ENCODE assay signal across 20 cellular contexts in the genomic region with DNA sequence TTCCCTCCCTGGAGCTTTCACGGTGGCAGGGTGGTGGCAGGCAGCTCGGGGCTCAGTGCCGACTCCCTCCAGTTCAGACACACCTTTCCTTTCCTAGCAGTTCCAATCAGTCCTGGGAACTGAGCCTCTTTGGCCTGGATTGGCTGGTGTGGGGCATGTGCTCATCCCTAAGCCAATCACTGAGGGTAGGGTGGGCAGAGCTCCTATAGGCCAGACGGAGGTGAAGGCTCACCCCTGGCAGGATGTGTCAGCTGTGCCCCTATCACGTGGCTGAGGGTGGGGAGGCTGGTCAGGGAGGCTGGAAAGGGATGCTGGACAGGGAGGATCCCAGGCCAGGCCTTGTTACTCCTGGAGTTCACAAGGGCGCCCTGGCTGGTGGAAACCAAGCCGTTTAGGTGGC. TPM values are rescaled to one million over a fixed set of nuclear protein-coding genes. Genes with fewer than 3 reads are reported as not detected.
DNase-seq lines count a peak whose midpoint lies in the region; ATAC-seq, FAIRE-seq and TF ChIP-seq lines count a peak whose summit lies in the region.
"Had no signal": no experiment of that assay in that cellular context is flagged by ENCODE, and none has a peak within 500 bp of the region (broad histone marks: within the 10 kb centered on the region; RNA-seq: fewer than 3 reads in every experiment).

No MANE protein-coding gene starts in this region.

- dilution Hi-C loops in IMR-90 (cut with HindIII; ENCODE audit: low sequenced_read_pairs, unreplicated experiment): no loop called here

- H2BK5ac ChIP-seq in IMR-90 (ENCODE audit: low read depth, low read length, poor library complexity, severe bottlenecking) (no peak overlapping the region), H1 (ENCODE audit: low read depth, low read length) (no peak overlapping the region)

- H3K4me3 ChIP-seq in BLaER1: no peak overlapping the region
- no peak overlapping the region for H3K4me3 ChIP-seq in IMR-90 (ENCODE audit: insufficient read depth, low read depth, low read length)
- H3K4me3 ChIP-seq in H1 (ENCODE audit: extremely low read depth in 1 of 4, insufficient read depth in 2 of 4, low read depth in 3 of 4, low read length in 4 of 4): no peak overlapping the region
- no peak overlapping the region for H3K4me3 ChIP-seq in spleen
- H3K4me3 ChIP-seq in H7 (ENCODE audit: insufficient read depth, low read depth, low read length): no peak overlapping the region
- no peak overlapping the region for H3K4me3 ChIP-seq in thyroid gland (replicated peaks in 1 of 3)
- H3K4me3 ChIP-seq: GM23338 had no signal

- H4K91ac ChIP-seq in IMR-90 (ENCODE audit: insufficient read depth, low read depth, low read length) (no peak overlapping the region), H1 (replicated peaks; ENCODE audit: insufficient read length, low read length) (no peak overlapping the region)

- ATAC-seq in IMR-90 (ENCODE audit: low read depth): no peak
- no peak for ATAC-seq in activated CD8-positive, alpha-beta memory T cell treated with anti-CD3 and anti-CD28 coated beads, Interleukin-2, amount 10 ng/mL, durations not matched to agents 7 days and 5 days
- ATAC-seq: GM23338 had no signal

- no peaks in the 10 kb centered on the region for H3K9me1 ChIP-seq in IMR-90 (ENCODE audit: insufficient read depth, low read length)

- no peak overlapping the region for H4K8ac ChIP-seq in IMR-90 (ENCODE audit: low read depth in 2 of 2, low read length in 2 of 2)
- H4K8ac ChIP-seq in H1 (ENCODE audit: extremely low read depth, insufficient read depth, low read length): no peak overlapping the region

- no peak overlapping the region for H3K18ac ChIP-seq in IMR-90 (ENCODE audit: low read depth, low read length)
- H3K18ac ChIP-seq in H1 (ENCODE audit: extremely low read depth, low read length): no peak overlapping the region

- H3K23ac ChIP-seq in IMR-90 (ENCODE audit: low read depth, low read length) (no peak overlapping the region), H1 (ENCODE audit: insufficient read length) (no peak overlapping the region)

- peaks cover 10% of the 10 kb centered on the region for H3K4me1 Mint-ChIP-seq in activated CD8-positive, alpha-beta memory T cell treated with anti-CD3 and anti-CD28 coated beads, Interleukin-2, amount 10 ng/mL, durations not matched to agents 7 days and 5 days

- no peak for TF ChIP-seq POLR2A in IMR-90 (IDR thresholded peaks at IDR 0.05; ENCODE audit: low read depth, low read length)
- TF ChIP-seq POLR2A in H1 (IDR thresholded peaks at IDR 0.05; ENCODE audit: control extremely low read depth in 1 of 2, low read depth in 2 of 2, low read length in 2 of 2): no peak
- no peak for TF ChIP-seq POLR2A in spleen (IDR thresholded peaks at IDR 0.05)
- no peak for TF ChIP-seq POLR2A in thyroid gland (IDR thresholded peaks at IDR 0.05)

- intact Hi-C loops in IMR-90 (cut with micrococcal nuclease) (no loop called here), spleen (cut with DNase I; ENCODE audit: low total_unique reads) (no loop called here), thyroid gland (cut with DNase I) (no loop called here)

- H3K27me3 ChIP-seq in BLaER1 (no peaks in the 10 kb centered on the region), IMR-90 (ENCODE audit: control insufficient read depth, insufficient read depth, low read length) (peaks cover 55% of the 10 kb centered on the region), H1 (replicated peaks in 1 of 4; ENCODE audit: control insufficient read depth in 3 of 4, extremely low read depth in 1 of 4, insufficient read depth in 3 of 4, low read length in 3 of 4) (no peaks in the 10 kb centered on the region; a peak in 1 of 7 replicates), spleen (replicated peaks in 1 of 7) (peaks cover 0 to 80% (median 5%) of the 10 kb centered on the region in 7 donors), H7 (ENCODE audit: control insufficient read depth, insufficient read depth, low read length) (no peaks in the 10 kb centered on the region), thyroid gland (no peaks in the 10 kb centered on the region)

- no peaks in the 10 kb centered on the region for H3K9me3 Mint-ChIP-seq in activated CD8-positive, alpha-beta memory T cell treated with anti-CD3 and anti-CD28 coated beads, Interleukin-2, amount 10 ng/mL, durations not matched to agents 7 days and 5 days (ENCODE audit: low read depth)

- H3K4me3 Mint-ChIP-seq in activated CD8-positive, alpha-beta memory T cell treated with anti-CD3 and anti-CD28 coated beads, Interleukin-2, amount 10 ng/mL, durations not matched to agents 7 days and 5 days: no peak overlapping the region
- H3K4me3 Mint-ChIP-seq: B cell; CD4-positive, alpha-beta T cell; GM23338; H9 had no signal

- no peak overlapping the region for H4K5ac ChIP-seq in IMR-90 (ENCODE audit: low read depth, low read length)
- no peak overlapping the region for H4K5ac ChIP-seq in H1 (ENCODE audit: insufficient read length, low read depth, low read length)

- TF ChIP-seq EP300 in H1 (IDR thresholded peaks at IDR 0.05; ENCODE audit: borderline replicate concordance in 1 of 2, low read depth in 2 of 2, low read length in 2 of 2): no peak

- WGBS in IMR-90 (ENCODE audit: extremely low coverage in 2 of 2, insufficient read length in 1 of 2), 2 experiments: no CpG with 5 or more reads among the region's 7 CpGs
- WGBS in H1 (ENCODE audit: extremely low coverage in 1 of 2, insufficient coverage in 1 of 2, insufficient read length in 1 of 2, insufficient replicate concordance in 2 of 2, low coverage in 1 of 2, low lambda C conversion rate in 2 of 2, missing lambda C conversion rate in 1 of 2), 2 experiments: 94% methylated on average over 6 of the region's 7 CpGs; no CpG with 5 or more reads in 1 of the 2 experiments
- WGBS in spleen, 5 donors: 76 to 89% (median 81%) methylated on average over 6 to 7 of the region's 7 CpGs
- WGBS in thyroid gland, 2 donors: 89 to 93% methylated on average over 4 to 6 of the region's 7 CpGs

- no peak for FAIRE-seq in H1 (lab: Jason Lieb, UNC)
- FAIRE-seq: D721Med, G401.6, GM12892, GM18507 had no signal

- peaks cover 4% of the 10 kb centered on the region for H3K36me3 Mint-ChIP-seq in activated CD8-positive, alpha-beta memory T cell treated with anti-CD3 and anti-CD28 coated beads, Interleukin-2, amount 10 ng/mL, durations not matched to agents 7 days and 5 days

- POLR2A ChIA-PET in IMR-90 (lab: Charles Lee; ENCODE audit: unreplicated experiment): no interaction called here
- POLR2A ChIA-PET in H1 (lab: Charles Lee; ENCODE audit: partially characterized antibody): no interaction called here

- peaks cover 7% of the 10 kb centered on the region for H3K9me3 ChIP-seq in BLaER1
- peaks cover 12% of the 10 kb centered on the region for H3K9me3 ChIP-seq in IMR-90 (ENCODE audit: control insufficient read depth, insufficient read depth, low read length)
- H3K9me3 ChIP-seq in H1 (ENCODE audit: insufficient read depth in 2 of 2, low read depth in 1 of 2, low read length in 1 of 2): peaks cover 0 to 7% of the 10 kb centered on the region in 2 experiments; a peak in 1 of 4 replicates
- H3K9me3 ChIP-seq in spleen: peaks cover 0 to 12% (median 5%) of the 10 kb centered on the region in 8 donors
- no peaks in the 10 kb centered on the region for H3K9me3 ChIP-seq in thyroid gland
- H3K9me3 ChIP-seq: Caco-2 had no signal

- H4K20me1 ChIP-seq in BLaER1 (no peaks in the 10 kb centered on the region), IMR-90 (ENCODE audit: insufficient read depth, low read length) (no peaks in the 10 kb centered on the region), H1 (replicated peaks in 1 of 2; ENCODE audit: control insufficient read depth in 1 of 2, insufficient read depth in 2 of 2, low read length in 2 of 2) (no peaks in the 10 kb centered on the region)

- no peak for TF ChIP-seq CTCF in IMR-90 (conservative IDR thresholded peaks at IDR 0.05; ENCODE audit: low read depth, low read length)
- no peak for TF ChIP-seq CTCF in H1 (IDR thresholded peaks at IDR 0.05; ENCODE audit: control extremely low read depth in 1 of 3, insufficient read depth in 1 of 3, low read depth in 1 of 3, low read length in 3 of 3)
- no peak for TF ChIP-seq CTCF in spleen (IDR thresholded peaks at IDR 0.05 in 8 of 11, conservative IDR thresholded peaks at IDR 0.05 in 3 of 11)
- TF ChIP-seq CTCF in thyroid gland (IDR thresholded peaks at IDR 0.05): no peak

- H3K4ac ChIP-seq in IMR-90 (ENCODE audit: low read depth, low read length) (no peak overlapping the region), H1 (replicated peaks; ENCODE audit: insufficient read length, low read depth, low read length) (no peak overlapping the region)

- H2BK120ac ChIP-seq in IMR-90 (ENCODE audit: low read depth, low read length) (no peak overlapping the region), H1 (replicated peaks; ENCODE audit: low read depth, low read length) (no peak overlapping the region)

- no peak overlapping the region for H3K9ac ChIP-seq in BLaER1
- H3K9ac ChIP-seq in IMR-90 (ENCODE audit: low read depth, low read length): no peak overlapping the region
- no peak overlapping the region for H3K9ac ChIP-seq in H1 (replicated peaks in 1 of 4; ENCODE audit: extremely low read depth in 1 of 4, low read depth in 3 of 4, low read length in 3 of 4)

- H2BK20ac ChIP-seq in IMR-90 (ENCODE audit: low read depth, low read length): no peak overlapping the region
- no peak overlapping the region for H2BK20ac ChIP-seq in H1 (ENCODE audit: low read length)

- no peak overlapping the region for H2BK15ac ChIP-seq in IMR-90 (ENCODE audit: low read depth, low read length)
- 0 out of 2 replicates have a peak overlapping the region, but pooled peaks have one; percentile 72 for H2BK15ac ChIP-seq in H1 (ENCODE audit: low read length)

- TF ChIP-seq RAD21 in IMR-90 (IDR thresholded peaks at IDR 0.05; ENCODE audit: low read length) (no peak), H1 (IDR thresholded peaks at IDR 0.05 in 1 of 2, conservative IDR thresholded peaks at IDR 0.05 in 1 of 2; ENCODE audit: low read depth in 2 of 2, low read length in 2 of 2) (no peak)

- H3K79me1 ChIP-seq in IMR-90 (ENCODE audit: low read depth in 1 of 2, low read length in 2 of 2): no peaks in the 10 kb centered on the region
- no peaks in the 10 kb centered on the region for H3K79me1 ChIP-seq in H1 (ENCODE audit: low read depth, low read length)

- no peak overlapping the region for H2BK12ac ChIP-seq in H1 (ENCODE audit: low read depth, low read length)

- H2AK9ac ChIP-seq in IMR-90 (replicated peaks; ENCODE audit: low read depth, low read length, poor library complexity): no peak overlapping the region

- H3K14ac ChIP-seq in IMR-90 (replicated peaks; ENCODE audit: low read depth, low read length) (no peak overlapping the region), H1 (ENCODE audit: insufficient read length) (no peak overlapping the region)

- peak overlapping the region; percentile 35; the same call in 1 of the 2 replicates for H3K27ac ChIP-seq in BLaER1
- H3K27ac ChIP-seq in IMR-90 (ENCODE audit: insufficient read depth, low read length): no peak overlapping the region
- H3K27ac ChIP-seq in H1 (ENCODE audit: low read depth, low read length): no peak overlapping the region
- H3K27ac ChIP-seq in spleen: no peak overlapping the region
- H3K27ac ChIP-seq in thyroid gland: no peak overlapping the region
- H3K27ac ChIP-seq: C4-2B had no signal

- H2AFZ ChIP-seq in IMR-90 (replicated peaks; ENCODE audit: low read length, poor library complexity) (no peak overlapping the region), H1 (ENCODE audit: low read length) (no peak overlapping the region)
- H2AFZ ChIP-seq: GM23338 had no signal

- H3K36me3 ChIP-seq in BLaER1 (no peaks in the 10 kb centered on the region), IMR-90 (ENCODE audit: control insufficient read depth, insufficient read depth, low read length) (no peaks in the 10 kb centered on the region), H1 (ENCODE audit: control insufficient read depth in 2 of 4, insufficient read depth in 4 of 4, low read length in 3 of 4) (no peaks in the 10 kb centered on the region), spleen (no peaks in the 10 kb centered on the region), H7 (replicated peaks; ENCODE audit: control insufficient read depth, insufficient read depth, low read length) (no peaks in the 10 kb centered on the region), thyroid gland (no peaks in the 10 kb centered on the region)

- H3K56ac ChIP-seq in IMR-90 (ENCODE audit: extremely low read depth, insufficient read depth, low read length) (no peak overlapping the region), H1 (replicated peaks; ENCODE audit: insufficient read length, low read depth, low read length) (no peak overlapping the region)

- in situ Hi-C loops in IMR-90 (cut with MboI; ENCODE audit: low sequenced_read_pairs): no loop called here

- DNase-seq in IMR-90 (no peak), H1 (ENCODE audit: low read depth in 1 of 2, low spot score in 2 of 2) (no peak), spleen (peak; percentile 57), H7 (no peak), thyroid gland (no peak), mucosa of gallbladder (ENCODE audit: low spot score) (no peak)
- DNase-seq in activated CD8-positive, alpha-beta memory T cell treated with anti-CD3 and anti-CD28 coated beads, Interleukin-2, amount 10 ng/mL, durations not matched to agents 7 days and 5 days: no peak
- DNase-seq: 8988T; Caco-2; CD4-positive, alpha-beta T cell; H9; KG1 had no signal

- H3K4me1 ChIP-seq in BLaER1 (peaks cover 66% of the 10 kb centered on the region), IMR-90 (ENCODE audit: control insufficient read depth, insufficient read depth, low read length) (no peaks in the 10 kb centered on the region), H1 (replicated peaks in 1 of 4; ENCODE audit: control insufficient read depth in 3 of 4, insufficient read depth in 4 of 4, low read length in 3 of 4) (no peaks in the 10 kb centered on the region), spleen (no peaks in the 10 kb centered on the region), thyroid gland (no peaks in the 10 kb centered on the region)

- CTCF ChIA-PET in IMR-90 (lab: Yijun Ruan, JAX): no interaction called here
- CTCF ChIA-PET in H1 (lab: Charles Lee; ENCODE audit: partially characterized antibody): interaction anchor here (0.9 to 3.9 kb wide), 5 partner anchors 11 to 334 kb away, joined by 3 to 15 read pairs (median 4); no protein-coding TSS in a partner anchor
- CTCF ChIA-PET in activated CD8-positive, alpha-beta memory T cell treated with anti-CD3 and anti-CD28 coated beads, Interleukin-2, amount 10 ng/mL, durations not matched to agents 7 days and 5 days (lab: Charles Lee): interaction anchor here (1.0 to 1.3 kb wide), 2 partner anchors 43 to 414 kb away, joined by 3 to 4 read pairs; no protein-coding TSS in a partner anchor

- peak overlapping the region; percentile 80 for H3K4me2 ChIP-seq in BLaER1
- no peak overlapping the region for H3K4me2 ChIP-seq in IMR-90 (ENCODE audit: low read depth, low read length)
- H3K4me2 ChIP-seq in H1 (ENCODE audit: insufficient read depth in 1 of 2, low read depth in 2 of 2, low read length in 2 of 2): no peak overlapping the region
- H3K4me2 ChIP-seq: GM23338 had no signal

- H3K23me2 ChIP-seq in H1 (ENCODE audit: low read depth, low read length): no peaks in the 10 kb centered on the region

- H2AK5ac ChIP-seq in IMR-90 (ENCODE audit: low read depth, low read length) (no peak overlapping the region), H1 (ENCODE audit: low read depth, low read length) (no peak overlapping the region)

- no TSS peak for BruUV-seq in IMR-90 (replicated peaks; lab: Mats Ljungman, UMichigan)

- H3K27me3 Mint-ChIP-seq in activated CD8-positive, alpha-beta memory T cell treated with anti-CD3 and anti-CD28 coated beads, Interleukin-2, amount 10 ng/mL, durations not matched to agents 7 days and 5 days: peaks cover 37% of the 10 kb centered on the region
- H3K27me3 Mint-ChIP-seq: CD4-positive, alpha-beta T cell had no signal

- no peaks in the 10 kb centered on the region for H3K79me2 ChIP-seq in H1 (ENCODE audit: control insufficient read depth in 1 of 2, insufficient read depth in 2 of 2, low read length in 2 of 2)

- no peak overlapping the region for H3K27ac Mint-ChIP-seq in activated CD8-positive, alpha-beta memory T cell treated with anti-CD3 and anti-CD28 coated beads, Interleukin-2, amount 10 ng/mL, durations not matched to agents 7 days and 5 days
- H3K27ac Mint-ChIP-seq: B cell; CD4-positive, alpha-beta T cell; GM23338 had no signal

RNA-seq across cellular contexts. Expression of gene CACNA1I, which starts 40.2 kb away (rescaled TPM):
- under 0.01 TPM in 1 of 2 replicates, not detected in the other for total RNA-seq in IMR-90 (2012; rRNA removed)
- polyA plus RNA-seq in IMR-90 (2012; rRNA removed): 0.01 and 0.02 TPM in 2 replicates
- polyA plus RNA-seq in IMR-90 (2012; cell fraction: cytosol; rRNA removed): 0.01 TPM in 2 replicates
- polyA plus RNA-seq in IMR-90 (2012; cell fraction: nucleus; rRNA removed; ENCODE audit: low replicate concordance): 0.03 and 0.05 TPM in 2 replicates
- total RNA-seq in H1 (2021; fragmentation: NEBNext Ultra II Directional; extraction: Animal tissue kit (Norgen Biotek cat#: 25700)): 1.2 and 1.3 TPM in 2 replicates
- polyA plus RNA-seq in H1 (2011; rRNA removed): 0.77 and 1.3 TPM in 2 replicates
- polyA plus RNA-seq in H1 (2011; cell fraction: cytosol; rRNA removed): 1.2 TPM
- 7.1 TPM for polyA plus RNA-seq in H1 (2011; cell fraction: nucleus; rRNA removed)
- polyA plus RNA-seq in H1 (2012, experiment 1 of 2): 0.91 to 1.4 TPM (median 1.2 TPM) in 4 replicates
- 0.71 TPM for polyA plus RNA-seq in H1 (2012, experiment 2 of 2)
- 1.3 TPM for polyA plus RNA-seq in H1 (2013, experiment 1 of 2)
- polyA plus RNA-seq in H1 (2013, experiment 2 of 2): 1.3 TPM
- polyA minus RNA-seq in H1 (2011; rRNA and poly(A)+ RNA removed): 1.00 and 1.3 TPM in 2 replicates
- 0.95 TPM for polyA minus RNA-seq in H1 (2011; cell fraction: cytosol; rRNA and poly(A)+ RNA removed)
- 1.6 TPM for polyA minus RNA-seq in H1 (2011; cell fraction: nucleus; rRNA and poly(A)+ RNA removed)
- total RNA-seq in spleen: 1 to 10 TPM in 5 of 7 donors, under 1 TPM in 2; 0.66 to 4.1 (median 1.4) TPM
- under 1 TPM; 0.24 to 0.83 (median 0.43) TPM for polyA plus RNA-seq in spleen
- 0.31 and 0.55 TPM in 2 replicates for total RNA-seq in H7 (2014; rRNA removed; shearing (Covaris generic))
- 10 to 100 TPM in 1 of 4 donors, 1 to 10 TPM in 3; 3.7 to 10.7 (median 6.4) TPM for total RNA-seq in thyroid gland
- total RNA-seq in mucosa of gallbladder: 0.43 TPM
- total RNA-seq in activated CD8-positive, alpha-beta memory T cell treated with anti-CD3 and anti-CD28 coated beads, Interleukin-2, amount 10 ng/mL, durations not matched to agents 7 days and 5 days: 1 to 10 TPM in 1 of 2 experiments, under 1 TPM in 1; 0.30 to 1.8 TPM
- total RNA-seq: Caco-2 had no signal
